Comparison of ENCODE assay signal across 8 cellular contexts in the genomic region with DNA sequence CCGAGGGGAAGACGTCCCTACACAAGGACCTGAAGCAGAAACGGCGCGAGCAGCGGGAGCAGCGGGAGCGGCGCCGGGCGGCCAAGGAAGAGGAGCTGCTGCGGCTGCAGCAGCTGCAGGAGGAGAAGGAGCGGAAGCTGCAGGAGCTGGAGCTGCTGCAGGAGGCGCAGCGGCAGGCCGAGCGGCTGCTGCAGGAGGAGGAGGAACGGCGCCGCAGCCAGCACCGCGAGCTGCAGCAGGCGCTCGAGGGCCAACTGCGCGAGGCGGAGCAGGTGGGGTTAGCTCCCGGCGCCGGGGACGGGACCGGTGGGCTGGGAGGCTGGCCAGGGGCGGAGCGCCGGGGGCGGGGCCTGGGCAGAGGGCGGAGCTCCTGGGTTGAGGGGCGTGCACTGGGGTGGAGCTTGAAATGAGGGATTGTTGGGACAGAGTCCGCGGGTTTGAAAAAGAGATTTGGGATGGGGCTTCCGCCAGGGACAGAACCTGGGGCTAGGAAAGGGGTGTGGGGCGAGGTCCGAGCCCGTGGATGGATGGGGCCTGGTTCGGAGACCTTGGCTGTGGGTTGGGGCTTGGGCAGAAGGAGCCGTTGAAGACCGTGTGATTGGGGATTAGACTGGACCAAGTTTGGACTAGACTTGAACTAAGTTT. TPM values are rescaled to one million over a fixed set of nuclear protein-coding genes. Genes with fewer than 3 reads are reported as not detected.
DNase-seq lines count a peak whose midpoint lies in the region; ATAC-seq and TF ChIP-seq lines count a peak whose summit lies in the region.

No MANE protein-coding gene starts in this region.

- H3K27ac ChIP-seq in ACC112 (ENCODE audit: low read depth, low read length), result no peak overlapping the region
- peak overlapping the region; percentile 48; the same call in 1 of the 2 replicates for H3K27ac ChIP-seq in SJCRH30
- peak overlapping the region; percentile 52 for H3K27ac ChIP-seq in muscle layer of colon (ENCODE audit: low read depth, low read length)

- in situ Hi-C loops in GM13977 (cut with MboI; ENCODE audit: low pct_unique_long_range_greater_than_20kb, low sequenced_read_pairs, unreplicated experiment), result no loop called here

- no peaks in the 10 kb centered on the region for H3K79me2 ChIP-seq in ACC112 (ENCODE audit: control insufficient read depth, insufficient read depth, low read length, unreplicated experiment)

- H3K4me3 ChIP-seq in ACC112 (ENCODE audit: low read depth, low read length) (peak overlapping the region; percentile 81), SJCRH30 (peak overlapping the region; percentile 55), muscle layer of colon (ENCODE audit: low read depth in 1 of 2, low read length in 2 of 2) (peak overlapping the region; percentile 58 to 65)

- H2AFZ ChIP-seq in ACC112 (ENCODE audit: low read length, unreplicated experiment), result peak overlapping the region; percentile 91

- TF ChIP-seq CTCF in GM13977 (IDR thresholded peaks at IDR 0.05; ENCODE audit: extremely low read depth, insufficient read depth, missing control alignments), result no peak

- H3K4me1 ChIP-seq in ACC112 (ENCODE audit: control insufficient read depth, insufficient read depth, low read length, unreplicated experiment) (no peaks in the 10 kb centered on the region), SJCRH30 (peaks cover 7% of the 10 kb centered on the region; the same call in 1 of the 2 replicates), muscle layer of colon (ENCODE audit: insufficient read depth, low read length) (no peaks in the 10 kb centered on the region)

- no peak overlapping the region for H3K9ac ChIP-seq in muscle layer of colon (ENCODE audit: low read length)

- no peaks in the 10 kb centered on the region for H3K36me3 ChIP-seq in ACC112 (ENCODE audit: insufficient read depth, low read length)
- H3K36me3 ChIP-seq in SJCRH30, result no peaks in the 10 kb centered on the region
- no peaks in the 10 kb centered on the region for H3K36me3 ChIP-seq in muscle layer of colon (ENCODE audit: insufficient read depth, low read length)

- H3K9me3 ChIP-seq in SJCRH30 (replicated peaks) (no peaks in the 10 kb centered on the region), muscle layer of colon (ENCODE audit: low read length) (no peaks in the 10 kb centered on the region)

- no peak for ATAC-seq in HG02840 (IDR thresholded peaks at IDR 0.05; ENCODE audit: low FRiP score, unreplicated experiment)

- DNase-seq in HT1080 (ENCODE audit: low read depth), result peak; percentile 82
- peak; percentile 92 to 94 for DNase-seq in SJCRH30
- DNase-seq in fibroblast of gingiva (ENCODE audit: low read depth), result peak; percentile 62
- no peak for DNase-seq in GM13977 (ENCODE audit: low spot score)
- no peak for DNase-seq in SKM-1 (lab: John Stamatoyannopoulos, UW; ENCODE audit: unreplicated experiment)

- H3K27me3 ChIP-seq in ACC112 (ENCODE audit: insufficient read depth, low read length), result peaks cover 15% of the 10 kb centered on the region
- H3K27me3 ChIP-seq in SJCRH30, result no peaks in the 10 kb centered on the region
- H3K27me3 ChIP-seq in muscle layer of colon (ENCODE audit: control insufficient read depth in 1 of 2, insufficient read depth in 2 of 2, low read length in 2 of 2), result no peaks in the 10 kb centered on the region

RNA-seq across cellular contexts. Expression of gene DEF6, which starts 20.7 kb away (rescaled TPM):
- total RNA-seq in HT1080 (2014; rRNA removed; shearing (Covaris generic)), result 8.9 and 9.1 TPM in 2 replicates
- 7.3 and 11.0 TPM in 2 replicates for polyA plus RNA-seq in HT1080 (2015; cell fraction: cytosol; rRNA removed)
- 13.1 and 17.8 TPM in 2 replicates for polyA plus RNA-seq in HT1080 (2015; cell fraction: nucleus; rRNA removed)
- 0.20 and 1.9 TPM in 2 replicates for total RNA-seq in SJCRH30 (2014; rRNA removed; shearing (Covaris generic))

RNA-seq across cellular contexts. Expression of gene PPARD, which starts 24.0 kb away (rescaled TPM):
- 11.1 and 13.4 TPM in 2 replicates for total RNA-seq in HT1080 (2014; rRNA removed; shearing (Covaris generic))
- polyA plus RNA-seq in HT1080 (2015; cell fraction: cytosol; rRNA removed), result 61.8 and 64.8 TPM in 2 replicates
- polyA plus RNA-seq in HT1080 (2015; cell fraction: nucleus; rRNA removed), result 54.2 and 67.4 TPM in 2 replicates
- 9.5 and 10.6 TPM in 2 replicates for total RNA-seq in SJCRH30 (2014; rRNA removed; shearing (Covaris generic))

RNA-seq across cellular contexts. Expression of gene ZNF76, which starts 58.8 kb away (rescaled TPM):
- total RNA-seq in HT1080 (2014; rRNA removed; shearing (Covaris generic)), result 11.6 and 14.0 TPM in 2 replicates
- 12.7 and 13.3 TPM in 2 replicates for polyA plus RNA-seq in HT1080 (2015; cell fraction: cytosol; rRNA removed)
- 54.2 and 62.8 TPM in 2 replicates for polyA plus RNA-seq in HT1080 (2015; cell fraction: nucleus; rRNA removed)
- 8.2 and 8.3 TPM in 2 replicates for total RNA-seq in SJCRH30 (2014; rRNA removed; shearing (Covaris generic))

Comparison
In these comparisons a context has a peak if more than half of its experiments do, and no peak if none do; other contexts are left out.
1. DNase-seq: peak in HT1080 (single experiment), SJCRH30 (2 of 2) and fibroblast of gingiva (single experiment); none in GM13977 (single experiment) and SKM-1 (single experiment).
2. Peak in every context shown above with its lines, with median percentiles within 50 percentile points of each other: H3K4me3 ChIP-seq.